ENCODE assay signal across 32 cellular contexts in genomic region chr4:101076032-101076431, GRCh38.
"Had no signal": no experiment of that assay in that cellular context is flagged by ENCODE, and none has a peak within 500 bp of the region (broad histone marks: within the 10 kb centered on the region; RNA-seq: fewer than 3 reads in every experiment).

No MANE protein-coding gene starts in this region.

- H3K4me2 ChIP-seq: smooth muscle cell had no signal

- H3K4me1 ChIP-seq: parathyroid adenoma, psoas muscle, transverse colon, upper lobe of right lung, uterus had no signal

- H3K36me3 Mint-ChIP-seq: natural killer cell treated with Interleukin-12 subunit alpha and Interleukin-12 subunit beta and Interleukin-15 and Interleukin-18, amount 100 ng/mL, for 72 hours had no signal

- ATAC-seq: naive thymus-derived CD8-positive, alpha-beta T cell; natural killer cell treated with Interleukin-12 subunit alpha and Interleukin-12 subunit beta and Interleukin-15 and Interleukin-18, amount 100 ng/mL, for 72 hours; psoas muscle; right cardiac atrium; sciatic nerve; stimulated activated memory B cell treated with anti-CD40 and anti-IgM and Interleukin-4, amounts not matched to agents 10 μg/mL and 1 μg/mL and 100 μg/mL, for 72 hours; stimulated activated naive CD8-positive, alpha-beta T cell treated with anti-CD3 and anti-CD28 coated beads, Interleukin-15, amount 100 ng/mL, for 72 hours; stimulated activated naive CD8-positive, alpha-beta T cell treated with anti-CD3 and anti-CD28 coated beads, Interleukin-15, Interleukin-2, amounts not matched to agents 100 U/mL and 50 U/mL, for 24 hours; upper lobe of right lung had no signal

- H3K4me3 Mint-ChIP-seq: naive thymus-derived CD8-positive, alpha-beta T cell; natural killer cell treated with Interleukin-12 subunit alpha and Interleukin-12 subunit beta and Interleukin-15 and Interleukin-18, amount 100 ng/mL, for 72 hours; nephron progenitor cell; neural crest cell; stimulated activated memory B cell treated with anti-CD40 and anti-IgM and Interleukin-4, amounts not matched to agents 10 μg/mL and 1 μg/mL and 100 μg/mL, for 72 hours; stimulated activated naive CD8-positive, alpha-beta T cell treated with anti-CD3 and anti-CD28 coated beads, Interleukin-15, amount 100 ng/mL, for 72 hours; type B pancreatic cell had no signal

- H3K9ac ChIP-seq: parathyroid adenoma had no signal

- H3K36me3 ChIP-seq: ovary, transverse colon, upper lobe of right lung, uterus had no signal

- H3K79me2 ChIP-seq: parathyroid adenoma had no signal

- H3K27me3 Mint-ChIP-seq: naive thymus-derived CD8-positive, alpha-beta T cell; natural killer cell treated with Interleukin-12 subunit alpha and Interleukin-12 subunit beta and Interleukin-15 and Interleukin-18, amount 100 ng/mL, for 72 hours; progenitor cell of endocrine pancreas; stimulated activated memory B cell treated with anti-CD40 and anti-IgM and Interleukin-4, amounts not matched to agents 10 μg/mL and 1 μg/mL and 100 μg/mL, for 72 hours; stimulated activated naive CD8-positive, alpha-beta T cell treated with anti-CD3 and anti-CD28 coated beads, Interleukin-15, amount 100 ng/mL, for 72 hours; type B pancreatic cell had no signal

- DNase-seq: naive thymus-derived CD8-positive, alpha-beta T cell; nephron progenitor cell; occipital lobe; ovary; posterior cingulate gyrus; psoas muscle; right cardiac atrium; spleen; stimulated activated CD4-positive, alpha-beta T cell treated with anti-CD3 and anti-CD28 coated beads, Interleukin-12 subunit alpha, Interleukin-12 subunit beta, amount 100 ng/mL, for 4 hours; stimulated activated CD4-positive, alpha-beta T cell treated with anti-CD3 and anti-CD28 coated beads, Interleukin-1b, Interleukin-23, amount 100 ng/mL, for 48 hours; stimulated activated CD4-positive, alpha-beta T cell treated with anti-CD3 and anti-CD28 coated beads, Interleukin-4, amount 100 ng/mL, for 1 hour; stimulated activated CD4-positive, alpha-beta T cell treated with anti-CD3 and anti-CD28 coated beads, Interleukin-4, amount 100 ng/mL, for 4 hours; stimulated activated CD8-positive, alpha-beta memory T cell treated with anti-CD3 and anti-CD28 coated beads, Interleukin-4, amount 100 ng/mL, for 48 hours; stimulated activated naive CD4-positive, alpha-beta T cell; stimulated activated naive CD8-positive, alpha-beta T cell treated with anti-CD3 and anti-CD28 coated beads, Interleukin-15, amount 100 ng/mL, for 72 hours; stimulated activated naive CD8-positive, alpha-beta T cell treated with anti-CD3 and anti-CD28 coated beads, Interleukin-15, Interleukin-2, amounts not matched to agents 100 U/mL and 50 U/mL, for 24 hours; substantia nigra; testis; tibial artery; transverse colon; upper lobe of right lung; uterus had no signal

- H2AFZ ChIP-seq: parathyroid adenoma had no signal

- H3K4me1 Mint-ChIP-seq: nephron progenitor cell had no signal

- H3K9me3 ChIP-seq: ovary, psoas muscle, spleen, suprapubic skin, testis, tibial artery, transverse colon, upper lobe of right lung, uterus had no signal

- H3K27ac ChIP-seq: ovary, parathyroid adenoma, psoas muscle, skin epidermis, spleen, suprapubic skin, testis, tibial artery, transverse colon, upper lobe of right lung, uterus had no signal

- H3K9me3 Mint-ChIP-seq: naive thymus-derived CD8-positive, alpha-beta T cell; natural killer cell treated with Interleukin-12 subunit alpha and Interleukin-12 subunit beta and Interleukin-15 and Interleukin-18, amount 100 ng/mL, for 72 hours; nephron progenitor cell; neural crest cell; stimulated activated memory B cell treated with anti-CD40 and anti-IgM and Interleukin-4, amounts not matched to agents 10 μg/mL and 1 μg/mL and 100 μg/mL, for 72 hours; stimulated activated naive CD8-positive, alpha-beta T cell treated with anti-CD3 and anti-CD28 coated beads, Interleukin-15, amount 100 ng/mL, for 72 hours; type B pancreatic cell had no signal

- H3K27ac Mint-ChIP-seq: naive thymus-derived CD8-positive, alpha-beta T cell; natural killer cell treated with Interleukin-12 subunit alpha and Interleukin-12 subunit beta and Interleukin-15 and Interleukin-18, amount 100 ng/mL, for 72 hours; nephron progenitor cell; progenitor cell of endocrine pancreas; stimulated activated memory B cell treated with anti-CD40 and anti-IgM and Interleukin-4, amounts not matched to agents 10 μg/mL and 1 μg/mL and 100 μg/mL, for 72 hours; stimulated activated naive CD8-positive, alpha-beta T cell treated with anti-CD3 and anti-CD28 coated beads, Interleukin-15, amount 100 ng/mL, for 72 hours; type B pancreatic cell had no signal

- H3K27me3 ChIP-seq: ovary, spleen, suprapubic skin, testis, tibial artery, transverse colon, upper lobe of right lung, uterus had no signal

- H3K4me3 ChIP-seq: ovary, psoas muscle, skin epidermis, smooth muscle cell, spleen, suprapubic skin, testis, tibial artery, transverse colon, upper lobe of right lung, uterus had no signal
